Comparison of ENCODE assay signal across 20 cellular contexts in genomic region chr19:6249296-6249695, GRCh38. TPM values are rescaled to one million over a fixed set of nuclear protein-coding genes. Genes with fewer than 3 reads are reported as not detected.
DNase-seq lines count a peak whose midpoint lies in the region; ATAC-seq, FAIRE-seq and TF ChIP-seq lines count a peak whose summit lies in the region.
"Had no signal": no experiment of that assay in that cellular context is flagged by ENCODE, and none has a peak within 500 bp of the region (broad histone marks: within the 10 kb centered on the region; RNA-seq: fewer than 3 reads in every experiment).

No MANE protein-coding gene starts in this region.

- H3F3A ChIP-seq in PC-9 (ENCODE audit: insufficient read depth, low read depth) = no peaks in the 10 kb centered on the region

- H3K9ac ChIP-seq in endothelial cell of umbilical vein (replicated peaks; ENCODE audit: extremely low read depth, insufficient read depth, low read length) = no peak overlapping the region

- no peak overlapping the region for H3K27ac Mint-ChIP-seq in CD4-positive, alpha-beta T cell
- H3K27ac Mint-ChIP-seq: activated CD8-positive, alpha-beta memory T cell treated with anti-CD3 and anti-CD28 coated beads, Interleukin-2, amount 10 ng/mL, durations not matched to agents 7 days and 5 days; activated naive CD4-positive, alpha-beta T cell treated with anti-CD3 and anti-CD28 coated beads, Interleukin-2, amount 10 ng/mL, durations not matched to agents 7 days and 5 days had no signal

- H3K4me3 Mint-ChIP-seq in CD4-positive, alpha-beta T cell = no peak overlapping the region
- H3K4me3 Mint-ChIP-seq: activated CD8-positive, alpha-beta memory T cell treated with anti-CD3 and anti-CD28 coated beads, Interleukin-2, amount 10 ng/mL, durations not matched to agents 7 days and 5 days; activated naive CD4-positive, alpha-beta T cell treated with anti-CD3 and anti-CD28 coated beads, Interleukin-2, amount 10 ng/mL, durations not matched to agents 7 days and 5 days; nephron; WTC11 had no signal

- H3K27me3 Mint-ChIP-seq in CD4-positive, alpha-beta T cell = no peaks in the 10 kb centered on the region
- H3K27me3 Mint-ChIP-seq: activated CD8-positive, alpha-beta memory T cell treated with anti-CD3 and anti-CD28 coated beads, Interleukin-2, amount 10 ng/mL, durations not matched to agents 7 days and 5 days; activated naive CD4-positive, alpha-beta T cell treated with anti-CD3 and anti-CD28 coated beads, Interleukin-2, amount 10 ng/mL, durations not matched to agents 7 days and 5 days had no signal

- intact Hi-C loops in Right ventricle myocardium superior (cut with DNase I) = no loop called here
- intact Hi-C loops in endothelial cell of umbilical vein (cut with micrococcal nuclease) = no loop called here
- intact Hi-C loops in transverse colon (cut with DNase I; ENCODE audit: low total_unique reads) = no loop called here
- intact Hi-C loops in PC-9 (cut with micrococcal nuclease; ENCODE audit: unreplicated experiment) = no loop called here
- intact Hi-C loops in CD4-positive, alpha-beta T cell (cut with DNase I, micrococcal nuclease) = no loop called here

- dilution Hi-C loops in endothelial cell of umbilical vein (cut with MboI; ENCODE audit: extremely low pct_ligation_motif_present, low sequenced_read_pairs) = no loop called here

- H3K36me3 Mint-ChIP-seq in CD4-positive, alpha-beta T cell (ENCODE audit: low read depth) = peaks cover 30% of the 10 kb centered on the region

- whole genome bisulfite sequencing in mesodermal cell (ENCODE audit: insufficient coverage in 2 of 2), 2 experiments = 95 to 98% methylated on average over 6 to 8 of the region's 9 CpGs
- 67 to 78% methylated on average over 4 to 9 of the region's 9 CpGs for WGBS in transverse colon (ENCODE audit: low coverage in 1 of 2), 2 donors

- FAIRE-seq in endothelial cell of umbilical vein (lab: Jason Lieb, UNC) = peak; percentile 8
- FAIRE-seq: A549, GM18507, H1 had no signal

- TF ChIP-seq POLR2A in endothelial cell of umbilical vein (IDR thresholded peaks at IDR 0.05; ENCODE audit: low read depth, low read length) (no peak), transverse colon (IDR thresholded peaks at IDR 0.05) (no peak)

- H3K9me3 Mint-ChIP-seq in CD4-positive, alpha-beta T cell = no peaks in the 10 kb centered on the region
- H3K9me3 Mint-ChIP-seq: activated naive CD4-positive, alpha-beta T cell treated with anti-CD3 and anti-CD28 coated beads, Interleukin-2, amount 10 ng/mL, durations not matched to agents 7 days and 5 days had no signal

- H2AFZ ChIP-seq in endothelial cell of umbilical vein (ENCODE audit: low read depth, low read length) (no peak overlapping the region), PC-9 (no peak overlapping the region)

- peak; percentile 11 for ATAC-seq in Right ventricle myocardium superior (ENCODE audit: poor library complexity)
- no peak for ATAC-seq in CD4-positive, alpha-beta T cell (ENCODE audit: poor library complexity)
- ATAC-seq: A549; activated CD8-positive, alpha-beta memory T cell treated with anti-CD3 and anti-CD28 coated beads, Interleukin-2, amount 10 ng/mL, durations not matched to agents 7 days and 5 days; left colon; WTC11 had no signal

- peaks cover 57% of the 10 kb centered on the region for H3K4me1 Mint-ChIP-seq in CD4-positive, alpha-beta T cell (ENCODE audit: low read depth)

- no peaks in the 10 kb centered on the region for H4K20me1 ChIP-seq in endothelial cell of umbilical vein (replicated peaks; ENCODE audit: control insufficient read depth, extremely low read depth, insufficient read depth, low read length)
- H4K20me1 ChIP-seq in PC-9 (ENCODE audit: insufficient read depth) = 0 out of 2 replicates have a peak, but pooled peaks cover 3% of the 10 kb centered on the region

- TF ChIP-seq CTCF in right atrium auricular region (IDR thresholded peaks at IDR 0.05) = no peak
- no peak for TF ChIP-seq CTCF in endothelial cell of umbilical vein (IDR thresholded peaks at IDR 0.05; ENCODE audit: extremely low read depth in 1 of 2, insufficient read depth in 1 of 2, low read depth in 1 of 2, low read length in 2 of 2)
- no peak for TF ChIP-seq CTCF in transverse colon (IDR thresholded peaks at IDR 0.05)
- TF ChIP-seq CTCF in PC-9 (conservative IDR thresholded peaks at IDR 0.05) = no peak
- TF ChIP-seq CTCF in CD4-positive, alpha-beta T cell (IDR thresholded peaks at IDR 0.05) = no peak

- TF ChIP-seq EP300 in transverse colon (IDR thresholded peaks at IDR 0.05; ENCODE audit: low read depth) = no peak

- H3K36me3 ChIP-seq in right atrium auricular region = no peaks in the 10 kb centered on the region
- peaks cover 4 to 7% of the 10 kb centered on the region in 2 experiments for H3K36me3 ChIP-seq in endothelial cell of umbilical vein (ENCODE audit: control insufficient read depth in 2 of 2, extremely low read depth in 1 of 2, insufficient read depth in 2 of 2, low read length in 2 of 2)
- peaks cover 60% of the 10 kb centered on the region for H3K36me3 ChIP-seq in mesodermal cell (ENCODE audit: control insufficient read depth, insufficient read depth, low read length)
- H3K36me3 ChIP-seq in transverse colon = no peaks in the 10 kb centered on the region
- H3K36me3 ChIP-seq in PC-9 (ENCODE audit: low read depth) = no peaks in the 10 kb centered on the region

- H3K9me1 ChIP-seq in endothelial cell of umbilical vein (replicated peaks; ENCODE audit: control insufficient read depth, extremely low read depth, insufficient read depth, low read length) = no peaks in the 10 kb centered on the region

- CTCF ChIA-PET in endothelial cell of umbilical vein (lab: Charles Lee) = interaction anchor here (1.1 to 1.3 kb wide), 2 partner anchors 11 to 31 kb away, joined by 3 to 5 read pairs; no protein-coding TSS in a partner anchor
- CTCF ChIA-PET in PC-9 (lab: Charles Lee) = no interaction called here
- CTCF ChIA-PET in CD4-positive, alpha-beta T cell (lab: Charles Lee) = no interaction called here

- DNase-seq in Right ventricle myocardium superior = peak; percentile 18
- no peak for DNase-seq in right atrium auricular region (ENCODE audit: low spot score)
- DNase-seq in endothelial cell of umbilical vein (ENCODE audit: low read depth, low spot score) = no peak
- no peak for DNase-seq in transverse colon
- no peak for DNase-seq in NCI-H446 (lab: John Stamatoyannopoulos, UW)
- DNase-seq in PC-9 = no peak
- no peak for DNase-seq in CD4-positive, alpha-beta T cell
- DNase-seq: activated CD8-positive, alpha-beta memory T cell treated with anti-CD3 and anti-CD28 coated beads, Interleukin-2, amount 10 ng/mL, durations not matched to agents 7 days and 5 days; activated naive CD4-positive, alpha-beta T cell treated with anti-CD3 and anti-CD28 coated beads, Interleukin-2, amount 10 ng/mL, durations not matched to agents 7 days and 5 days; KG1; left colon; NCI-H1105; right cardiac atrium; stimulated activated CD4-positive, alpha-beta T cell treated with anti-CD3 and anti-CD28 coated beads, Interleukin-4, amount 100 ng/mL, for 4 hours had no signal

- H3K4me2 ChIP-seq in endothelial cell of umbilical vein (ENCODE audit: insufficient read depth, low read length) (no peak overlapping the region), PC-9 (no peak overlapping the region)
- H3K4me2 ChIP-seq: A549 had no signal

- H3K9me2 ChIP-seq in PC-9 (ENCODE audit: insufficient read depth) = no peaks in the 10 kb centered on the region

- H3K4me3 ChIP-seq in right atrium auricular region (no peak overlapping the region), endothelial cell of umbilical vein (replicated peaks in 1 of 3; ENCODE audit: insufficient read depth in 1 of 3, low read depth in 1 of 3, low read length in 3 of 3) (no peak overlapping the region), mesodermal cell (ENCODE audit: extremely low read depth, insufficient read depth, low read length, poor library complexity, severe bottlenecking) (no peak overlapping the region), transverse colon (no peak overlapping the region), PC-9 (no peak overlapping the region)
- H3K4me3 ChIP-seq: A549 had no signal

- H3K27me3 ChIP-seq in right atrium auricular region = no peaks in the 10 kb centered on the region
- no peaks in the 10 kb centered on the region for H3K27me3 ChIP-seq in endothelial cell of umbilical vein (ENCODE audit: control insufficient read depth in 2 of 2, insufficient read depth in 2 of 2, low read length in 2 of 2)
- no peaks in the 10 kb centered on the region for H3K27me3 ChIP-seq in transverse colon
- no peaks in the 10 kb centered on the region for H3K27me3 ChIP-seq in PC-9 (ENCODE audit: insufficient read depth, low read depth)
- no peaks in the 10 kb centered on the region for H3K27me3 ChIP-seq in CD4-positive, alpha-beta T cell (ENCODE audit: control insufficient read depth, insufficient read depth, low read length)

- H3K79me2 ChIP-seq in endothelial cell of umbilical vein (ENCODE audit: control insufficient read depth, insufficient read depth, low read length) (peaks cover 84% of the 10 kb centered on the region), PC-9 (ENCODE audit: low read depth) (peaks cover 17% of the 10 kb centered on the region; the same call in 1 of the 2 replicates)

- POLR2A ChIA-PET in endothelial cell of umbilical vein (lab: Charles Lee) = no interaction called here
- POLR2A ChIA-PET in PC-9 (lab: Charles Lee; ENCODE audit: unreplicated experiment) = no interaction called here
- POLR2A ChIA-PET in CD4-positive, alpha-beta T cell (lab: Charles Lee) = no interaction called here

- peak overlapping the region in 1 of 2 donors; percentile 27 for H3K27ac ChIP-seq in right atrium auricular region
- peak overlapping the region; percentile 20 for H3K27ac ChIP-seq in endothelial cell of umbilical vein (ENCODE audit: insufficient read depth, low read depth, low read length)
- peak overlapping the region; percentile 39 for H3K27ac ChIP-seq in mesodermal cell (ENCODE audit: low read depth, low read length, severe bottlenecking)
- peak overlapping the region; percentile 5 to 39 (median 25) for H3K27ac ChIP-seq in transverse colon
- H3K27ac ChIP-seq in PC-9 = no peak overlapping the region
- H3K27ac ChIP-seq in CD4-positive, alpha-beta T cell (ENCODE audit: low read depth, low read length) = no peak overlapping the region
- H3K27ac ChIP-seq: A549 had no signal

- no peaks in the 10 kb centered on the region for H3K9me3 ChIP-seq in right atrium auricular region
- H3K9me3 ChIP-seq in endothelial cell of umbilical vein (replicated peaks; ENCODE audit: control insufficient read depth, insufficient read depth, low read length) = no peaks in the 10 kb centered on the region
- H3K9me3 ChIP-seq in mesodermal cell (ENCODE audit: control insufficient read depth, low read length) = no peaks in the 10 kb centered on the region
- no peaks in the 10 kb centered on the region for H3K9me3 ChIP-seq in transverse colon
- no peaks in the 10 kb centered on the region for H3K9me3 ChIP-seq in PC-9 (ENCODE audit: insufficient read depth, low read depth)
- H3K9me3 ChIP-seq in CD4-positive, alpha-beta T cell (ENCODE audit: control insufficient read depth, low read length) = no peaks in the 10 kb centered on the region

- in situ Hi-C loops in transverse colon (cut with MboI; ENCODE audit: low pct_ligation_motif_present in 1 of 4, low pct_unique_long_range_greater_than_20kb in 1 of 4, low sequenced_read_pairs in 3 of 4) = no loop called here

- BruUV-seq in endothelial cell of umbilical vein (replicated peaks; lab: Mats Ljungman, UMichigan) = no TSS peak
- BruUV-seq in PC-9 (replicated peaks; lab: Mats Ljungman, UMichigan) = no TSS peak

- peaks cover 0 to 26% of the 10 kb centered on the region in 2 donors for H3K4me1 ChIP-seq in right atrium auricular region
- peaks cover 15% of the 10 kb centered on the region for H3K4me1 ChIP-seq in endothelial cell of umbilical vein (ENCODE audit: control insufficient read depth, extremely low read depth, insufficient read depth, low read length)
- H3K4me1 ChIP-seq in mesodermal cell (ENCODE audit: control insufficient read depth, insufficient read depth, low read length, poor library complexity, severe bottlenecking) = peaks cover 9% of the 10 kb centered on the region
- H3K4me1 ChIP-seq in transverse colon = peaks cover 0 to 33% (median 18%) of the 10 kb centered on the region in 4 donors
- no peaks in the 10 kb centered on the region for H3K4me1 ChIP-seq in PC-9 (replicated peaks; ENCODE audit: insufficient read depth)
- H3K4me1 ChIP-seq: A549 had no signal

RNA-seq across cellular contexts. Expression of gene MLLT1, which starts 30.5 kb away (rescaled TPM):
- total RNA-seq in Right ventricle myocardium superior (37.2 TPM), right atrium auricular region (10 to 100 TPM; 21.2 to 36.9 TPM), endothelial cell of umbilical vein (79.2 and 84.8 TPM in 2 replicates), transverse colon (10 to 100 TPM; 12.3 to 34.6 (median 19.7) TPM), PC-9 (2021) (36.8 and 44.2 TPM in 2 replicates)
- polyA plus RNA-seq in endothelial cell of umbilical vein = 43.9 and 52.9 TPM in 2 replicates
- 32.5 and 45.8 TPM in 2 replicates for polyA plus RNA-seq in endothelial cell of umbilical vein (2011; cell fraction: cytosol; rRNA removed)
- 62.0 and 69.5 TPM in 2 replicates for polyA plus RNA-seq in endothelial cell of umbilical vein (2011; cell fraction: nucleus; rRNA removed)
- polyA plus RNA-seq in endothelial cell of umbilical vein (2012) = 37.9 and 50.9 TPM in 2 replicates
- 34.3 and 51.6 TPM in 2 replicates for polyA minus RNA-seq in endothelial cell of umbilical vein
- polyA minus RNA-seq in endothelial cell of umbilical vein (2011; cell fraction: cytosol; rRNA and poly(A)+ RNA removed) = 63.8 TPM
- polyA minus RNA-seq in endothelial cell of umbilical vein (2011; cell fraction: nucleus; rRNA and poly(A)+ RNA removed) = 17.7 and 33.5 TPM in 2 replicates
- polyA plus RNA-seq in mesodermal cell (2013, experiment 1 of 2) = 36.0 TPM
- polyA plus RNA-seq in mesodermal cell (2013, experiment 2 of 2) = 34.5 TPM
- 10 to 100 TPM; 18.3 to 22.1 TPM for total RNA-seq in CD4-positive, alpha-beta T cell

Comparison
In these comparisons a context has a peak if more than half of its experiments do, and no peak if none do; other contexts are left out.
1. H3K27ac ChIP-seq: peak in endothelial cell of umbilical vein (single experiment), mesodermal cell (single experiment) and transverse colon (4 of 4); none in PC-9 (single experiment) and CD4-positive, alpha-beta T cell (single experiment).